8 cellular contexts compared by ENCODE assay signal in genomic region chr7:4641667-4642467, GRCh38. TPM values are rescaled to one million over a fixed set of nuclear protein-coding genes. Genes with fewer than 3 reads are reported as not detected.
DNase-seq lines count a peak whose midpoint lies in the region; ATAC-seq and TF ChIP-seq lines count a peak whose summit lies in the region.

No MANE protein-coding gene starts in this region.

- H3K27ac Mint-ChIP-seq in HFFc6 (peak overlapping the region; percentile 87), progenitor cell of endocrine pancreas (peak overlapping the region; percentile 94)
- H3K27ac Mint-ChIP-seq in activated naive CD8-positive, alpha-beta T cell treated with anti-CD3 and anti-CD28 coated beads, Interleukin-2, amount 10 ng/mL, durations not matched to agents 7 days and 5 days = peak overlapping the region; percentile 95

- H3K27me3 Mint-ChIP-seq in HFFc6 (ENCODE audit: insufficient read depth) = peaks cover 7% of the 10 kb centered on the region; the same call in 1 of the 2 replicates
- peaks cover 4% of the 10 kb centered on the region for H3K27me3 Mint-ChIP-seq in activated naive CD8-positive, alpha-beta T cell treated with anti-CD3 and anti-CD28 coated beads, Interleukin-2, amount 10 ng/mL, durations not matched to agents 7 days and 5 days
- H3K27me3 Mint-ChIP-seq in progenitor cell of endocrine pancreas = no peaks in the 10 kb centered on the region

- H3K9me3 Mint-ChIP-seq in HFFc6 (no peaks in the 10 kb centered on the region), progenitor cell of endocrine pancreas (ENCODE audit: low read depth) (peaks cover 6% of the 10 kb centered on the region)
- H3K9me3 Mint-ChIP-seq in activated naive CD8-positive, alpha-beta T cell treated with anti-CD3 and anti-CD28 coated beads, Interleukin-2, amount 10 ng/mL, durations not matched to agents 7 days and 5 days = no peaks in the 10 kb centered on the region

- intact Hi-C loops in cardiac septum (cut with DNase I) = loop anchor here (1.0 to 5.0 kb wide), 3 partner anchors 40 to 110 kb away; partner anchors contain the start of gene FOXK1

- peak overlapping the region; percentile 70 for H3K4me3 ChIP-seq in GM12864 (ENCODE audit: low read depth, low read length)

- H3K4me3 Mint-ChIP-seq in HFFc6 (peak overlapping the region; percentile 91), progenitor cell of endocrine pancreas (ENCODE audit: low read depth) (peak overlapping the region; percentile 79)
- H3K4me3 Mint-ChIP-seq in activated naive CD8-positive, alpha-beta T cell treated with anti-CD3 and anti-CD28 coated beads, Interleukin-2, amount 10 ng/mL, durations not matched to agents 7 days and 5 days = peak overlapping the region; percentile 91

- ATAC-seq in activated naive CD8-positive, alpha-beta T cell treated with anti-CD3 and anti-CD28 coated beads, Interleukin-2, amount 10 ng/mL, durations not matched to agents 7 days and 5 days (ENCODE audit: low read depth) = peak; percentile 86

- H3K36me3 Mint-ChIP-seq in HFFc6 (ENCODE audit: low read depth) = no peaks in the 10 kb centered on the region
- no peaks in the 10 kb centered on the region for H3K36me3 Mint-ChIP-seq in activated naive CD8-positive, alpha-beta T cell treated with anti-CD3 and anti-CD28 coated beads, Interleukin-2, amount 10 ng/mL, durations not matched to agents 7 days and 5 days
- H3K36me3 Mint-ChIP-seq in progenitor cell of endocrine pancreas (ENCODE audit: insufficient read depth) = peaks cover 3% of the 10 kb centered on the region

- TF ChIP-seq CTCF in GM12864 (IDR thresholded peaks at IDR 0.05; ENCODE audit: low read depth, low read length, missing control alignments) (peak; percentile 59), HFFc6 (IDR thresholded peaks at IDR 0.05) (peak; percentile 69), progenitor cell of endocrine pancreas (IDR thresholded peaks at IDR 0.05; ENCODE audit: unreplicated experiment) (peak; percentile 47)

- H3K4me1 Mint-ChIP-seq in HFFc6 (ENCODE audit: low read depth) = peaks cover 7% of the 10 kb centered on the region
- peaks cover 14% of the 10 kb centered on the region for H3K4me1 Mint-ChIP-seq in activated naive CD8-positive, alpha-beta T cell treated with anti-CD3 and anti-CD28 coated beads, Interleukin-2, amount 10 ng/mL, durations not matched to agents 7 days and 5 days
- peaks cover 1% of the 10 kb centered on the region for H3K4me1 Mint-ChIP-seq in progenitor cell of endocrine pancreas (ENCODE audit: low read depth)

- POLR2A ChIA-PET in activated naive CD8-positive, alpha-beta T cell treated with anti-CD3 and anti-CD28 coated beads, Interleukin-2, amount 10 ng/mL, durations not matched to agents 7 days and 5 days (lab: Charles Lee) = interaction anchor here (0.6 to 4.0 kb wide), 25 partner anchors 9 to 878 kb away, joined by 3 to 139 read pairs (median 4); partner anchors contain the start of genes AP5Z1 and FOXK1

- DNase-seq in GM12864 (ENCODE audit: low read depth) (peak; percentile 71), HFFc6 (peak; percentile 79), MV-4-11 (lab: John Stamatoyannopoulos, UW) (peak; percentile 91), SKM-1 (lab: John Stamatoyannopoulos, UW; ENCODE audit: unreplicated experiment) (peak; percentile 80), cardiac septum (ENCODE audit: low spot score) (peak; percentile 96), progenitor cell of endocrine pancreas (ENCODE audit: low spot score, unreplicated experiment) (peak; percentile 93), ureter (ENCODE audit: low spot score) (peak; percentile 95)
- peak; percentile 100 for DNase-seq in activated naive CD8-positive, alpha-beta T cell treated with anti-CD3 and anti-CD28 coated beads, Interleukin-2, amount 10 ng/mL, durations not matched to agents 7 days and 5 days

RNA-seq across cellular contexts. Expression of gene FOXK1, which starts 40.2 kb away (rescaled TPM):
- total RNA-seq in HFFc6 (2021; fragmentation: NEBNext Ultra II Directional; extraction: Animal tissue kit (Norgen Biotek cat#: 25700)) = 10 to 100 TPM; 33.8 to 39.4 (median 36.2) TPM
- total RNA-seq in activated naive CD8-positive, alpha-beta T cell treated with anti-CD3 and anti-CD28 coated beads, Interleukin-2, amount 10 ng/mL, durations not matched to agents 7 days and 5 days = 10 to 100 TPM; 41.7 to 42.1 TPM
- total RNA-seq in cardiac septum (29.7 TPM), progenitor cell of endocrine pancreas (47.6 and 47.8 TPM in 2 replicates), ureter (40.4 TPM)

Comparison
In these comparisons a context has a peak if more than half of its experiments do, and no peak if none do; other contexts are left out.
1. Peak in every context shown above with its lines: DNase-seq, ATAC-seq and H3K4me3 ChIP-seq.